25 cellular contexts compared by ENCODE assay signal in the genomic region with DNA sequence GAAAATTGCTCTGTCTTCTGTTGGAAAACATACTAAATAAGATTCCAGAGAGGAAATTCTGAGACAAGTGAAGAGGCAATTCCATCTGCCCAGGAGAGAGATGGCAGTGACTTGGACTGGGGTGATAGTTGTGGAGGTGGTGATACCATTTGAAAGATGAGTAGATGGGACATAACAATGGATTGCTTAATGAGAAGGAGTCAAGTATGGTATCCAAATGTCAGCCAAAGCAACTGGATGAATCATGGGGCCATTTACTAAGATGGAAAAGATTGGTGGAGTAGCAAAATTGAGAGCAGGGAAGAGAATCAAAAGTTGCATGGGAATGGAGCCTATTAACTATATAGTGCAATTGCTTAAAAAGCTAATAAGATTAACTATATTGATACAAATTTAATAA.
"Had no signal": no experiment of that assay in that cellular context is flagged by ENCODE, and none has a peak within 500 bp of the region (broad histone marks: within the 10 kb centered on the region; RNA-seq: fewer than 3 reads in every experiment).

No MANE protein-coding gene starts in this region.

- DNase-seq: activated CD4-positive, alpha-beta T cell treated with anti-CD3 and anti-CD28 coated beads, Interleukin-2, amount 10 ng/mL, durations not matched to agents 24 days and 14 days; activated CD4-positive, alpha-beta T cell treated with anti-CD3 and anti-CD28 coated beads, Interleukin-2, amount 50 U/mL, for 48 hours; activated CD8-positive, alpha-beta T cell treated with anti-CD3 and anti-CD28 coated beads, Interleukin-2, amount 10 ng/mL, durations not matched to agents 7 days and 5 days; activated gamma-delta T cell treated with Interleukin-2 at 50 U/mL for 16 hours; activated naive CD4-positive, alpha-beta T cell treated with anti-CD3 and anti-CD28 coated beads for 36 hours; activated T-cell treated with anti-CD3 and anti-CD28 coated beads, Interleukin-2, amount 50 U/mL, for 24 hours; adrenal gland; body of pancreas; NCI-H1048; NCI-H146; NCI-H187; NCI-H2029 treated with DMSO at 0.1 percent for 48 hours; NCI-H2107; NCI-H2171; NCI-H510A; NCI-H526; NCI-H748 treated with DMSO at 0.1 percent for 48 hours; NK-92 treated with Interleukin-12 subunit alpha and Interleukin-12 subunit beta, amount 100 ng/mL, for 24 hours; PC-3; Peyer's patch; RPMI8226; SHP77 treated with DMSO at 0.1 percent for 48 hours; SK-N-SH had no signal

- H3K4me3 ChIP-seq: adrenal gland, body of pancreas, breast epithelium, Peyer's patch, SJSA1 had no signal
